5 cellular contexts compared by ENCODE assay signal in the genomic region with DNA sequence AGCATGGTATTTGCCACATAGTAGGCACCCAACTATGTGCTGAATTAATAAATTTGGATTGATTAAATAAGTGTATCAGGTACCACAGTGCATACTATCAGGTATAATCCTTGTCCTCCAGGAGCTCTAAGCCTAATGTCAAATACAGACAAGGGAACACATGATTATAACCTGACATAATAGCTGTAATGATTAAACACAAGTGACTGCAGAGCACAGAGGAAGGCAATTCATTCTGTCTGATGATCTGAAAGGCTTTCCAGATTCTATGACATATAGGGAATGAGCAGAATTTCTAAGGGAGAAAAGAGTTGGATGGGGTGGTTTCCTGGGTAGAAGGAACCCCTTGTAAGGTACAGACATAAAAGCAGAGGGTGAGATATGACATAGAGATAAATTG.
"Had no signal": no experiment of that assay in that cellular context is flagged by ENCODE, and none has a peak within 500 bp of the region (broad histone marks: within the 10 kb centered on the region; RNA-seq: fewer than 3 reads in every experiment).

No MANE protein-coding gene starts in this region.

- H3K4me3 ChIP-seq: K562 had no signal

- DNase-seq: IMR-90, KBM-7, KG1 had no signal

- H3K27ac ChIP-seq: HL-60 had no signal
